In genomic region chr19:7644550-7644877, GRCh38 we compare ENCODE assay signal across 30 cellular contexts. TPM values are rescaled to one million over a fixed set of nuclear protein-coding genes. Genes with fewer than 3 reads are reported as not detected.
"Had no signal": no experiment of that assay in that cellular context is flagged by ENCODE, and none has a peak within 500 bp of the region (broad histone marks: within the 10 kb centered on the region; RNA-seq: fewer than 3 reads in every experiment).

No MANE protein-coding gene starts in this region.

- H3K9me3 ChIP-seq: left ventricle myocardium inferior, ovary, right atrium auricular region, right lobe of liver, transverse colon, upper lobe of left lung, vagina had no signal

- H3K4me2 ChIP-seq: neural progenitor cell, smooth muscle cell had no signal

- H2AFZ ChIP-seq: neural progenitor cell had no signal

- H3K27me3 Mint-ChIP-seq: naive B cell; progenitor cell of endocrine pancreas; stimulated activated memory B cell treated with anti-CD40 and anti-IgM and Interleukin-4, amounts not matched to agents 10 μg/mL and 1 μg/mL and 100 μg/mL, for 72 hours; stimulated activated naive CD8-positive, alpha-beta T cell treated with anti-CD3 and anti-CD28 coated beads, Interleukin-15, amount 100 ng/mL, for 72 hours had no signal

- H3K27ac ChIP-seq: left ventricle myocardium inferior, neural progenitor cell, ovary, right atrium auricular region, right lobe of liver, transverse colon, vagina had no signal

- ATAC-seq: natural killer cell; stimulated activated memory B cell treated with anti-CD40 and anti-IgM and Interleukin-4, amounts not matched to agents 10 μg/mL and 1 μg/mL and 100 μg/mL, for 72 hours; stimulated activated naive CD8-positive, alpha-beta T cell treated with anti-CD3 and anti-CD28 coated beads, Interleukin-15, amount 100 ng/mL, for 72 hours had no signal

- H3K27ac Mint-ChIP-seq: mesothelial cell of epicardium; nephron progenitor cell; neural progenitor cell; progenitor cell of endocrine pancreas; stimulated activated memory B cell treated with anti-CD40 and anti-IgM and Interleukin-4, amounts not matched to agents 10 μg/mL and 1 μg/mL and 100 μg/mL, for 72 hours; stimulated activated naive CD8-positive, alpha-beta T cell treated with anti-CD3 and anti-CD28 coated beads, Interleukin-15, amount 100 ng/mL, for 72 hours had no signal

- H3K36me3 ChIP-seq: left ventricle myocardium inferior, neural progenitor cell, ovary, right atrium auricular region, right lobe of liver, transverse colon, vagina had no signal

- H3K9me3 Mint-ChIP-seq: mesothelial cell of epicardium, nephron progenitor cell had no signal

- H3K4me3 ChIP-seq: left ventricle myocardium inferior, lung, neural progenitor cell, ovary, right atrium auricular region, right lobe of liver, smooth muscle cell, transverse colon, upper lobe of left lung, vagina had no signal

- H3K36me3 Mint-ChIP-seq: natural killer cell, neural progenitor cell had no signal

- H3K9ac ChIP-seq: neural progenitor cell had no signal

- H3K4me3 Mint-ChIP-seq: mesothelial cell of epicardium; natural killer cell; nephron progenitor cell; neural progenitor cell; stimulated activated memory B cell treated with anti-CD40 and anti-IgM and Interleukin-4, amounts not matched to agents 10 μg/mL and 1 μg/mL and 100 μg/mL, for 72 hours; stimulated activated naive CD8-positive, alpha-beta T cell treated with anti-CD3 and anti-CD28 coated beads, Interleukin-15, amount 100 ng/mL, for 72 hours had no signal

- DNase-seq: islet precursor cell; left ventricle myocardium inferior; naive B cell; natural killer cell; nephron progenitor cell; nucleus accumbens; ovary; stimulated activated CD4-positive, alpha-beta T cell treated with anti-CD3 and anti-CD28 coated beads, Interleukin-2, amount 100 ng/mL, for 48 hours; stimulated activated CD4-positive, alpha-beta T cell treated with anti-CD3 and anti-CD28 coated beads, Interleukin-4, amount 100 ng/mL, for 4 hours; stimulated activated CD8-positive, alpha-beta memory T cell treated with anti-CD3 and anti-CD28 coated beads, Interleukin-4, amount 100 ng/mL, for 48 hours; stimulated activated naive CD4-positive, alpha-beta T cell treated with Interleukin-2 at 50 U/mL for 16 hours; stimulated activated naive CD8-positive, alpha-beta T cell treated with anti-CD3 and anti-CD28 coated beads, Interleukin-15, amount 100 ng/mL, for 72 hours had no signal

- H3K4me1 Mint-ChIP-seq: mesothelial cell of epicardium, nephron progenitor cell, neural progenitor cell had no signal

- H3K4me1 ChIP-seq: neural progenitor cell, right atrium auricular region, right lobe of liver, transverse colon, vagina had no signal

- H3K27me3 ChIP-seq: neural progenitor cell, ovary, right atrium auricular region, right lobe of liver, transverse colon, upper lobe of left lung, vagina had no signal

RNA-seq across cellular contexts. Expression of gene PCP2, which starts 11.0 kb away (rescaled TPM):
- total RNA-seq: kidney epithelial cell, pulmonary artery endothelial cell, right atrium auricular region, skeletal muscle tissue, smooth muscle cell, temporal lobe, urinary bladder, vagina had no signal

RNA-seq across cellular contexts. Expression of gene RETN, which starts 24.3 kb away (rescaled TPM):
- total RNA-seq: lower leg skin, mesothelial cell of epicardium, progenitor cell of endocrine pancreas, pulmonary artery endothelial cell, renal cortical epithelial cell, right atrium auricular region, smooth muscle cell, transverse colon, vagina had no signal
- polyA plus RNA-seq: smooth muscle cell had no signal
